34 cellular contexts compared by ENCODE assay signal in genomic region chr20:47618479-47618878, GRCh38.
"Had no signal": no experiment of that assay in that cellular context is flagged by ENCODE, and none has a peak within 500 bp of the region (broad histone marks: within the 10 kb centered on the region; RNA-seq: fewer than 3 reads in every experiment).

No MANE protein-coding gene starts in this region.

- H3K4me3 Mint-ChIP-seq: activated CD4-positive, alpha-beta T cell treated with anti-CD3 and anti-CD28 coated beads, Interleukin-2, amount 10 ng/mL, durations not matched to agents 7 days and 5 days; central memory CD8-positive, alpha-beta T cell; naive thymus-derived CD8-positive, alpha-beta T cell; neural crest cell; stimulated activated memory B cell treated with anti-CD40 and anti-IgM and Interleukin-4, amounts not matched to agents 10 μg/mL and 1 μg/mL and 100 μg/mL, for 72 hours; T-cell had no signal

- FAIRE-seq: bronchial epithelial cell, colon, pancreas, TTC549 had no signal

- H3K4me3 ChIP-seq: esophagus squamous epithelium, heart right ventricle, pancreas, prostate gland, skin epidermis, suprapubic skin, tibial artery, upper lobe of right lung had no signal

- H3K27ac ChIP-seq: epithelial cell of prostate, esophagus squamous epithelium, heart right ventricle, pancreas, prostate gland, skin epidermis, suprapubic skin, tibial artery, upper lobe of right lung, VCaP had no signal

- H3K9me3 ChIP-seq: esophagus squamous epithelium, heart right ventricle, pancreas, prostate gland, suprapubic skin, tibial artery, upper lobe of right lung had no signal

- H3K36me3 ChIP-seq: prostate gland had no signal

- H3K4me1 ChIP-seq: pancreas, prostate gland had no signal

- H3K9me3 Mint-ChIP-seq: activated CD4-positive, alpha-beta T cell treated with anti-CD3 and anti-CD28 coated beads, Interleukin-2, amount 10 ng/mL, durations not matched to agents 7 days and 5 days; central memory CD8-positive, alpha-beta T cell; naive thymus-derived CD8-positive, alpha-beta T cell; neural crest cell; stimulated activated memory B cell treated with anti-CD40 and anti-IgM and Interleukin-4, amounts not matched to agents 10 μg/mL and 1 μg/mL and 100 μg/mL, for 72 hours; T-cell had no signal

- ATAC-seq: heart right ventricle; naive thymus-derived CD8-positive, alpha-beta T cell; pancreas; sciatic nerve; stimulated activated memory B cell treated with anti-CD40 and anti-IgM and Interleukin-4, amounts not matched to agents 10 μg/mL and 1 μg/mL and 100 μg/mL, for 72 hours; T-cell; upper lobe of right lung had no signal

- H3K27ac Mint-ChIP-seq: stimulated activated memory B cell treated with anti-CD40 and anti-IgM and Interleukin-4, amounts not matched to agents 10 μg/mL and 1 μg/mL and 100 μg/mL, for 72 hours had no signal

- H3K27me3 Mint-ChIP-seq: activated CD4-positive, alpha-beta T cell treated with anti-CD3 and anti-CD28 coated beads, Interleukin-2, amount 10 ng/mL, durations not matched to agents 7 days and 5 days; central memory CD8-positive, alpha-beta T cell; naive thymus-derived CD8-positive, alpha-beta T cell; stimulated activated memory B cell treated with anti-CD40 and anti-IgM and Interleukin-4, amounts not matched to agents 10 μg/mL and 1 μg/mL and 100 μg/mL, for 72 hours; T-cell had no signal

- DNase-seq: activated CD4-positive, alpha-beta T cell treated with anti-CD3 and anti-CD28 coated beads, Interleukin-2, amount 10 ng/mL, durations not matched to agents 7 days and 5 days; activated CD4-positive, CD25-positive, alpha-beta regulatory T cell treated with anti-CD3 and anti-CD28 coated beads, Interleukin-2, amount 50 U/mL, for 72 hours; activated CD8-positive, alpha-beta memory T cell treated with anti-CD3 and anti-CD28 coated beads, Interleukin-2, amount 50 U/mL, for 4 hours; activated naive CD4-positive, alpha-beta T cell; activated T-cell treated with anti-CD3 and anti-CD28 coated beads, Interleukin-2, amount 50 U/mL, for 48 hours; anterior cingulate cortex; dermis blood vessel endothelial cell; effector CD4-positive, alpha-beta T cell; esophagus squamous epithelium; foreskin melanocyte; heart right ventricle; midbrain; naive thymus-derived CD8-positive, alpha-beta T cell; nucleus accumbens; pancreas; retina; stimulated activated CD4-positive, alpha-beta T cell treated with anti-CD3 and anti-CD28 coated beads, Interleukin-1b, Interleukin-23, amount 100 ng/mL, for 48 hours; stimulated activated CD4-positive, alpha-beta T cell treated with anti-CD3 and anti-CD28 coated beads, Interleukin-4, amount 100 ng/mL, for 4 hours; stimulated activated CD8-positive, alpha-beta memory T cell treated with anti-CD3 and anti-CD28 coated beads, Interleukin-4, amount 100 ng/mL, for 48 hours; T-cell; tibial artery; upper lobe of right lung had no signal

- H3K27me3 ChIP-seq: esophagus squamous epithelium, heart right ventricle, pancreas, suprapubic skin, tibial artery, upper lobe of right lung had no signal
